Comparison of ENCODE assay signal across 1 cellular context in genomic region chr11:102476812-102477211, GRCh38.
TF ChIP-seq lines count a peak whose summit lies in the region.

No MANE protein-coding gene starts in this region.

TF ChIP-seq in HEK293, 187 proteins besides CTCF, POLR2A, EP300 and RAD21 (continued from another document):
- no peak for TF ChIP-seq ZNF513 (tag by site-specific recombination; IDR thresholded peaks at IDR 0.05)
- TF ChIP-seq ZBTB48 (tag by site-specific recombination; IDR thresholded peaks at IDR 0.05): 0 out of 2 replicates have a peak, but pooled peaks have one; percentile 35
- no peak for TF ChIP-seq MEIS1 (CRISPR knock-in tag; IDR thresholded peaks at IDR 0.05; ENCODE audit: borderline replicate concordance)
- TF ChIP-seq ZBTB11 (tag by site-specific recombination; conservative IDR thresholded peaks at IDR 0.05; ENCODE audit: low read depth): 0 out of 2 replicates have a peak, but pooled peaks have one; percentile 31
